In the genomic region with DNA sequence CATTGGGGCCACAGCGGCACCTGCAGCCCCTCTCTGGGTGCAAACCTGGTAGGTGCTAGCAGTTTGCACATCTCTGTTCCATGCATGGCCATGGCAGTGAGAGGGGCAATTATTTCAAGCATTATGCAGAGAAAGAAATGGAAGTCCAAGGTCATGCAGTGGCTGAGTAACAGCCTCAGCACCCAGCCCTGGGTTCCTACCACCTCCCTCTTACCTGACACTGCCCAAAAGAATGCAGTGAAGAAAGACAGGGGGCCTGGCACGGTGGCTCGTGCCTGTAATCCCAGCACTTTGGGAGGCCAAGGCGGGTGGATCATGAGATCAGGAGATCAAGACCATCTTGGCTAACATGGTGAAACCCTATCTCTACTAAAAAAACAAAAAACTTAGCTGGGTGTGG, we compare ENCODE assay signal across 24 cellular contexts. TPM values are rescaled to one million over a fixed set of nuclear protein-coding genes. Genes with fewer than 3 reads are reported as not detected.
DNase-seq lines count a peak whose midpoint lies in the region; ATAC-seq, FAIRE-seq and TF ChIP-seq lines count a peak whose summit lies in the region.
"Had no signal": no experiment of that assay in that cellular context is flagged by ENCODE, and none has a peak within 500 bp of the region (broad histone marks: within the 10 kb centered on the region; RNA-seq: fewer than 3 reads in every experiment).

No MANE protein-coding gene starts in this region.

- peaks cover 2% of the 10 kb centered on the region for H3K36me3 Mint-ChIP-seq in activated CD8-positive, alpha-beta memory T cell treated with anti-CD3 and anti-CD28 coated beads, Interleukin-2, amount 10 ng/mL, durations not matched to agents 7 days and 5 days
- H3K36me3 Mint-ChIP-seq in IgD-negative memory B cell = no peaks in the 10 kb centered on the region

- no peak overlapping the region for H2BK15ac ChIP-seq in H1 (ENCODE audit: low read length)

- FAIRE-seq in H1 (lab: Jason Lieb, UNC) (no peak), urothelium cell line (lab: Jason Lieb, UNC) (peak; percentile 90)
- FAIRE-seq: D721Med, GM19239, HTR-8/SVneo, RCC 7860 had no signal

- no peak overlapping the region for H3K4me2 ChIP-seq in H1 (ENCODE audit: insufficient read depth in 1 of 2, low read depth in 2 of 2, low read length in 2 of 2)

- no peak overlapping the region for H3K9ac ChIP-seq in H1 (replicated peaks in 1 of 4; ENCODE audit: extremely low read depth in 1 of 4, low read depth in 3 of 4, low read length in 3 of 4)

- H3K56ac ChIP-seq in H1 (replicated peaks; ENCODE audit: insufficient read length, low read depth, low read length) = no peak overlapping the region

- H3K27me3 Mint-ChIP-seq in activated CD8-positive, alpha-beta memory T cell treated with anti-CD3 and anti-CD28 coated beads, Interleukin-2, amount 10 ng/mL, durations not matched to agents 7 days and 5 days = no peaks in the 10 kb centered on the region
- no peaks in the 10 kb centered on the region for H3K27me3 Mint-ChIP-seq in IgD-negative memory B cell

- no peak overlapping the region for H3K4me3 Mint-ChIP-seq in activated CD8-positive, alpha-beta memory T cell treated with anti-CD3 and anti-CD28 coated beads, Interleukin-2, amount 10 ng/mL, durations not matched to agents 7 days and 5 days
- H3K4me3 Mint-ChIP-seq in IgD-negative memory B cell = no peak overlapping the region

- H3K4ac ChIP-seq in H1 (replicated peaks; ENCODE audit: insufficient read length, low read depth, low read length) = no peak overlapping the region

- TF ChIP-seq EP300 in H1 (IDR thresholded peaks at IDR 0.05; ENCODE audit: borderline replicate concordance in 1 of 2, low read depth in 2 of 2, low read length in 2 of 2) = no peak

- H3K18ac ChIP-seq in H1 (ENCODE audit: extremely low read depth, low read length) = no peak overlapping the region

- H3K27me3 ChIP-seq in H1 (replicated peaks in 1 of 4; ENCODE audit: control insufficient read depth in 3 of 4, extremely low read depth in 1 of 4, insufficient read depth in 3 of 4, low read length in 3 of 4) = no peaks in the 10 kb centered on the region; a peak in 1 of 7 replicates
- H3K27me3 ChIP-seq: MG63 had no signal

- TF ChIP-seq RAD21 in H1 (IDR thresholded peaks at IDR 0.05 in 1 of 2, conservative IDR thresholded peaks at IDR 0.05 in 1 of 2; ENCODE audit: low read depth in 2 of 2, low read length in 2 of 2) = no peak

- H3K23ac ChIP-seq in H1 (ENCODE audit: insufficient read length) = no peak overlapping the region

- no peaks in the 10 kb centered on the region for H3K79me2 ChIP-seq in H1 (ENCODE audit: control insufficient read depth in 1 of 2, insufficient read depth in 2 of 2, low read length in 2 of 2)

- H3K23me2 ChIP-seq in H1 (ENCODE audit: low read depth, low read length) = no peaks in the 10 kb centered on the region

- H3K36me3 ChIP-seq in H1 (ENCODE audit: control insufficient read depth in 2 of 4, insufficient read depth in 4 of 4, low read length in 3 of 4) = no peaks in the 10 kb centered on the region
- H3K36me3 ChIP-seq: MG63 had no signal

- TF ChIP-seq CTCF in H1 (IDR thresholded peaks at IDR 0.05; ENCODE audit: control extremely low read depth in 1 of 3, insufficient read depth in 1 of 3, low read depth in 1 of 3, low read length in 3 of 3) (no peak), GM13977 (IDR thresholded peaks at IDR 0.05; ENCODE audit: extremely low read depth, insufficient read depth, missing control alignments) (no peak)

- no peak overlapping the region for H2BK12ac ChIP-seq in H1 (ENCODE audit: low read depth, low read length)

- peaks cover 2 to 5% (median 4%) of the 10 kb centered on the region in 4 experiments for H3K4me1 ChIP-seq in H1 (replicated peaks in 1 of 4; ENCODE audit: control insufficient read depth in 3 of 4, insufficient read depth in 4 of 4, low read length in 3 of 4)

- H2AFZ ChIP-seq in H1 (ENCODE audit: low read length) = no peak overlapping the region

- no peak overlapping the region for H2AK5ac ChIP-seq in H1 (ENCODE audit: low read depth, low read length)

- ATAC-seq in activated CD8-positive, alpha-beta memory T cell treated with anti-CD3 and anti-CD28 coated beads, Interleukin-2, amount 10 ng/mL, durations not matched to agents 7 days and 5 days = no peak
- ATAC-seq: HCT116 had no signal

- H3K4me3 ChIP-seq in H1 (ENCODE audit: extremely low read depth in 1 of 4, insufficient read depth in 2 of 4, low read depth in 3 of 4, low read length in 4 of 4) = no peak overlapping the region
- H3K4me3 ChIP-seq: MG63 had no signal

- H2BK120ac ChIP-seq in H1 (replicated peaks; ENCODE audit: low read depth, low read length) = no peak overlapping the region

- no peaks in the 10 kb centered on the region for H3K79me1 ChIP-seq in H1 (ENCODE audit: low read depth, low read length)

- H3K27ac ChIP-seq in H1 (ENCODE audit: low read depth, low read length) = no peak overlapping the region

- no peaks in the 10 kb centered on the region for H3K9me3 ChIP-seq in H1 (ENCODE audit: insufficient read depth in 2 of 2, low read depth in 1 of 2, low read length in 1 of 2)
- H3K9me3 ChIP-seq: MG63 had no signal

- H3K27ac Mint-ChIP-seq in activated CD8-positive, alpha-beta memory T cell treated with anti-CD3 and anti-CD28 coated beads, Interleukin-2, amount 10 ng/mL, durations not matched to agents 7 days and 5 days = peak overlapping the region; percentile 1
- H3K27ac Mint-ChIP-seq in IgD-negative memory B cell = peak overlapping the region in 2 of 3 donors; percentile 55 to 63

- DNase-seq in activated CD8-positive, alpha-beta memory T cell treated with anti-CD3 and anti-CD28 coated beads, Interleukin-2, amount 10 ng/mL, durations not matched to agents 7 days and 5 days = no peak
- no peak for DNase-seq in activated CD8-positive, alpha-beta memory T cell treated with anti-CD3 and anti-CD28 coated beads for 24 hours
- DNase-seq in H1 (ENCODE audit: low read depth in 1 of 2, low spot score in 2 of 2) (no peak), urothelium cell line (ENCODE audit: low spot score) (no peak), T1000 (lab: John Stamatoyannopoulos, UW) (no peak), GM13977 (ENCODE audit: low spot score) (no peak)
- DNase-seq: AML-193, DMS53, GDM1, GOT3, MG63, NCI-H1417 treated with DMSO at 0.1 percent for 48 hours, NCI-H187, NCI-H2107, NCI-H2227 treated with DMSO at 0.1 percent for 48 hours, NCI-H524 treated with DMSO at 0.1 percent for 48 hours, NCI-H82, Right ventricle myocardium superior had no signal

- no peak overlapping the region for H2BK20ac ChIP-seq in H1 (ENCODE audit: low read length)

- H4K20me1 ChIP-seq in H1 (replicated peaks in 1 of 2; ENCODE audit: control insufficient read depth in 1 of 2, insufficient read depth in 2 of 2, low read length in 2 of 2) = no peaks in the 10 kb centered on the region

- POLR2A ChIA-PET in H1 (lab: Charles Lee; ENCODE audit: partially characterized antibody) = interaction anchor here (1.2 kb wide), 1 partner anchor 14 kb away, joined by 3 read pairs; no protein-coding TSS in a partner anchor

- H4K5ac ChIP-seq in H1 (ENCODE audit: insufficient read length, low read depth, low read length) = no peak overlapping the region

- H4K8ac ChIP-seq in H1 (ENCODE audit: extremely low read depth, insufficient read depth, low read length) = no peak overlapping the region

- H3K4me1 Mint-ChIP-seq in activated CD8-positive, alpha-beta memory T cell treated with anti-CD3 and anti-CD28 coated beads, Interleukin-2, amount 10 ng/mL, durations not matched to agents 7 days and 5 days = peaks cover 32% of the 10 kb centered on the region
- peaks cover 3 to 15% (median 13%) of the 10 kb centered on the region in 3 donors for H3K4me1 Mint-ChIP-seq in IgD-negative memory B cell

- CTCF ChIA-PET in activated CD8-positive, alpha-beta memory T cell treated with anti-CD3 and anti-CD28 coated beads, Interleukin-2, amount 10 ng/mL, durations not matched to agents 7 days and 5 days (lab: Charles Lee) = interaction anchor here (1.6 to 2.0 kb wide), 2 partner anchors 14 to 34 kb away, joined by 5 to 7 read pairs; no protein-coding TSS in a partner anchor
- CTCF ChIA-PET in H1 (lab: Charles Lee; ENCODE audit: partially characterized antibody) = interaction anchor here (1.5 kb wide), 1 partner anchor 14 kb away, joined by 4 read pairs; no protein-coding TSS in a partner anchor

- H2BK5ac ChIP-seq in H1 (ENCODE audit: low read depth, low read length) = no peak overlapping the region

- in situ Hi-C loops in GM13977 (cut with MboI; ENCODE audit: low pct_unique_long_range_greater_than_20kb, low sequenced_read_pairs, unreplicated experiment) = no loop called here

- WGBS in H1 (ENCODE audit: extremely low coverage in 1 of 2, insufficient coverage in 1 of 2, insufficient read length in 1 of 2, insufficient replicate concordance in 2 of 2, low coverage in 1 of 2, low lambda C conversion rate in 2 of 2, missing lambda C conversion rate in 1 of 2), 2 experiments = 88% methylated on average over 4 of the region's 4 CpGs; no CpG with 5 or more reads in 1 of the 2 experiments

- peak overlapping the region; percentile 40 for H4K91ac ChIP-seq in H1 (replicated peaks; ENCODE audit: insufficient read length, low read length)

- TF ChIP-seq POLR2A in H1 (IDR thresholded peaks at IDR 0.05; ENCODE audit: control extremely low read depth in 1 of 2, low read depth in 2 of 2, low read length in 2 of 2) = no peak

- H3K14ac ChIP-seq in H1 (ENCODE audit: insufficient read length) = no peak overlapping the region

- no peaks in the 10 kb centered on the region for H3K9me3 Mint-ChIP-seq in activated CD8-positive, alpha-beta memory T cell treated with anti-CD3 and anti-CD28 coated beads, Interleukin-2, amount 10 ng/mL, durations not matched to agents 7 days and 5 days (ENCODE audit: low read depth)
- peaks cover 0 to 2% (median 0%) of the 10 kb centered on the region in 3 donors for H3K9me3 Mint-ChIP-seq in IgD-negative memory B cell

RNA-seq across cellular contexts. Expression of a gene that starts 4.9 kb away (rescaled TPM):
- total RNA-seq in activated CD8-positive, alpha-beta memory T cell treated with anti-CD3 and anti-CD28 coated beads, Interleukin-2, amount 10 ng/mL, durations not matched to agents 7 days and 5 days = 100 to 1,000 TPM in 1 of 2 experiments, 10 to 100 TPM in 1; 70.8 to 103 TPM
- polyA plus RNA-seq in IgD-negative memory B cell (24.9 TPM), H1 (2011; rRNA removed) (24.1 and 28.0 TPM in 2 replicates)
- total RNA-seq in H1 (2021; fragmentation: NEBNext Ultra II Directional; extraction: Animal tissue kit (Norgen Biotek cat#: 25700)) = 13.4 and 18.2 TPM in 2 replicates
- 13.3 TPM for polyA plus RNA-seq in H1 (2011; cell fraction: cytosol; rRNA removed)
- 14.9 TPM for polyA plus RNA-seq in H1 (2011; cell fraction: nucleus; rRNA removed)
- polyA plus RNA-seq in H1 (2012, experiment 1 of 2) = 9.4 to 12.3 TPM (median 11.3 TPM) in 4 replicates
- polyA plus RNA-seq in H1 (2012, experiment 2 of 2) = 9.6 TPM
- 20.2 TPM for polyA plus RNA-seq in H1 (2013, experiment 1 of 2)
- polyA plus RNA-seq in H1 (2013, experiment 2 of 2) = 21.4 TPM
- polyA minus RNA-seq in H1 (2011; rRNA and poly(A)+ RNA removed) = 5.8 and 7.4 TPM in 2 replicates
- polyA minus RNA-seq in H1 (2011; cell fraction: cytosol; rRNA and poly(A)+ RNA removed) = 16.1 TPM
- 8.9 TPM for polyA minus RNA-seq in H1 (2011; cell fraction: nucleus; rRNA and poly(A)+ RNA removed)

RNA-seq across cellular contexts. Expression of a gene that starts 43.9 kb away (rescaled TPM):
- total RNA-seq in activated CD8-positive, alpha-beta memory T cell treated with anti-CD3 and anti-CD28 coated beads, Interleukin-2, amount 10 ng/mL, durations not matched to agents 7 days and 5 days = 100 to 1,000 TPM; 170 to 204 TPM
- polyA plus RNA-seq in IgD-negative memory B cell (84.4 TPM), H1 (2011; rRNA removed) (167 and 211 TPM in 2 replicates)
- total RNA-seq in H1 (2021; fragmentation: NEBNext Ultra II Directional; extraction: Animal tissue kit (Norgen Biotek cat#: 25700)) = 306 and 316 TPM in 2 replicates
- 181 TPM for polyA plus RNA-seq in H1 (2011; cell fraction: cytosol; rRNA removed)
- 316 TPM for polyA plus RNA-seq in H1 (2011; cell fraction: nucleus; rRNA removed)
- 268 to 336 TPM (median 277 TPM) in 4 replicates for polyA plus RNA-seq in H1 (2012, experiment 1 of 2)
- polyA plus RNA-seq in H1 (2012, experiment 2 of 2) = 155 TPM
- 177 TPM for polyA plus RNA-seq in H1 (2013, experiment 1 of 2)
- polyA plus RNA-seq in H1 (2013, experiment 2 of 2) = 161 TPM
- polyA minus RNA-seq in H1 (2011; rRNA and poly(A)+ RNA removed) = 182 and 192 TPM in 2 replicates
- 142 TPM for polyA minus RNA-seq in H1 (2011; cell fraction: cytosol; rRNA and poly(A)+ RNA removed)
- polyA minus RNA-seq in H1 (2011; cell fraction: nucleus; rRNA and poly(A)+ RNA removed) = 129 TPM
